8 cellular contexts compared by ENCODE assay signal in genomic region chr16:67277999-67278772, GRCh38. TPM values are rescaled to one million over a fixed set of nuclear protein-coding genes. Genes with fewer than 3 reads are reported as not detected.
A peak's percentile ranks its signal among the peaks of the same experiment; 100 is the strongest.
DNase-seq lines count a peak whose midpoint lies in the region; ATAC-seq and TF ChIP-seq lines count a peak whose summit lies in the region.

No MANE protein-coding gene starts in this region.

- CTCF ChIA-PET in activated CD8-positive, alpha-beta memory T cell treated with anti-CD3 and anti-CD28 coated beads, Interleukin-2, amount 10 ng/mL, durations not matched to agents 7 days and 5 days (lab: Charles Lee) = interaction anchor here (0.5 to 4.7 kb wide), 30 partner anchors 8 to 383 kb away, joined by 3 to 18 read pairs (median 4); partner anchors contain the start of genes E2F4, KCTD19, LRRC36 and ZDHHC1

- H3K27ac ChIP-seq in VCaP (peak overlapping the region; percentile 71; the same call in 1 of the 2 replicates), skin epidermis (peak overlapping the region in 20 of 21 experiments; percentile 12 to 94 (median 82))

- TF ChIP-seq CTCF in VCaP (conservative IDR thresholded peaks at IDR 0.05) (no peak), glutamatergic neuron (IDR thresholded peaks at IDR 0.05; ENCODE audit: partially characterized antibody, unreplicated experiment) (no peak)

- H3K36me3 Mint-ChIP-seq in activated CD8-positive, alpha-beta memory T cell treated with anti-CD3 and anti-CD28 coated beads, Interleukin-2, amount 10 ng/mL, durations not matched to agents 7 days and 5 days = peaks cover 9% of the 10 kb centered on the region
- peaks cover 5% of the 10 kb centered on the region for H3K36me3 Mint-ChIP-seq in glutamatergic neuron (ENCODE audit: unreplicated experiment)

- peak overlapping the region; percentile 80 for H3K4me3 Mint-ChIP-seq in activated CD8-positive, alpha-beta memory T cell treated with anti-CD3 and anti-CD28 coated beads, Interleukin-2, amount 10 ng/mL, durations not matched to agents 7 days and 5 days
- H3K4me3 Mint-ChIP-seq in glutamatergic neuron (ENCODE audit: unreplicated experiment) = peak overlapping the region; percentile 49

- H3K9me3 Mint-ChIP-seq in activated CD8-positive, alpha-beta memory T cell treated with anti-CD3 and anti-CD28 coated beads, Interleukin-2, amount 10 ng/mL, durations not matched to agents 7 days and 5 days (ENCODE audit: low read depth) = no peaks in the 10 kb centered on the region
- H3K9me3 Mint-ChIP-seq in glutamatergic neuron (ENCODE audit: unreplicated experiment) = peaks cover 6% of the 10 kb centered on the region

- DNase-seq in activated CD8-positive, alpha-beta memory T cell treated with anti-CD3 and anti-CD28 coated beads, Interleukin-2, amount 10 ng/mL, durations not matched to agents 7 days and 5 days = no peak
- DNase-seq in activated CD8-positive, alpha-beta memory T cell treated with anti-CD3 and anti-CD28 coated beads for 24 hours = no peak
- DNase-seq in glutamatergic neuron (no peak), middle frontal gyrus (ENCODE audit: extremely low spot score, low spot score) (no peak)

- no peaks in the 10 kb centered on the region for H3K27me3 Mint-ChIP-seq in activated CD8-positive, alpha-beta memory T cell treated with anti-CD3 and anti-CD28 coated beads, Interleukin-2, amount 10 ng/mL, durations not matched to agents 7 days and 5 days
- peaks cover 4% of the 10 kb centered on the region for H3K27me3 Mint-ChIP-seq in glutamatergic neuron (ENCODE audit: unreplicated experiment)

- H3K4me3 ChIP-seq in skin epidermis = peak overlapping the region; percentile 46 to 87 (median 59)

- peak overlapping the region; percentile 78 for H3K27ac Mint-ChIP-seq in activated CD8-positive, alpha-beta memory T cell treated with anti-CD3 and anti-CD28 coated beads, Interleukin-2, amount 10 ng/mL, durations not matched to agents 7 days and 5 days
- H3K27ac Mint-ChIP-seq in glutamatergic neuron (ENCODE audit: unreplicated experiment) = no peak overlapping the region

- ATAC-seq in activated CD8-positive, alpha-beta memory T cell treated with anti-CD3 and anti-CD28 coated beads, Interleukin-2, amount 10 ng/mL, durations not matched to agents 7 days and 5 days = no peak
- ATAC-seq in GM19395 (IDR thresholded peaks at IDR 0.05; ENCODE audit: unreplicated experiment) = no peak
- ATAC-seq in HG02678 (IDR thresholded peaks at IDR 0.05; ENCODE audit: unreplicated experiment) = no peak

- peaks cover 19% of the 10 kb centered on the region for H3K4me1 Mint-ChIP-seq in activated CD8-positive, alpha-beta memory T cell treated with anti-CD3 and anti-CD28 coated beads, Interleukin-2, amount 10 ng/mL, durations not matched to agents 7 days and 5 days
- H3K4me1 Mint-ChIP-seq in glutamatergic neuron (ENCODE audit: low read depth, unreplicated experiment) = no peaks in the 10 kb centered on the region

RNA-seq across cellular contexts. Expression of gene PLEKHG4, which starts 1.1 kb away (rescaled TPM):
- total RNA-seq in activated CD8-positive, alpha-beta memory T cell treated with anti-CD3 and anti-CD28 coated beads, Interleukin-2, amount 10 ng/mL, durations not matched to agents 7 days and 5 days = 10 to 100 TPM in 1 of 2 experiments, 1 to 10 TPM in 1; 7.7 to 12.8 TPM
- total RNA-seq in glutamatergic neuron (ENCODE audit: unreplicated experiment) = 3.4 TPM

RNA-seq across cellular contexts. Expression of gene SLC9A5, which starts 29.4 kb away (rescaled TPM):
- 1 to 10 TPM; 5.4 to 6.2 TPM for total RNA-seq in activated CD8-positive, alpha-beta memory T cell treated with anti-CD3 and anti-CD28 coated beads, Interleukin-2, amount 10 ng/mL, durations not matched to agents 7 days and 5 days
- 1.4 TPM for total RNA-seq in glutamatergic neuron (ENCODE audit: unreplicated experiment)

RNA-seq across cellular contexts. Expression of gene FHOD1, which starts 30.9 kb away (rescaled TPM):
- 100 to 1,000 TPM; 101 to 111 TPM for total RNA-seq in activated CD8-positive, alpha-beta memory T cell treated with anti-CD3 and anti-CD28 coated beads, Interleukin-2, amount 10 ng/mL, durations not matched to agents 7 days and 5 days
- 18.8 TPM for total RNA-seq in glutamatergic neuron (ENCODE audit: unreplicated experiment)

RNA-seq across cellular contexts. Expression of gene KCTD19, which starts 48.4 kb away (rescaled TPM):
- 1 to 10 TPM; 1.1 to 3.3 TPM for total RNA-seq in activated CD8-positive, alpha-beta memory T cell treated with anti-CD3 and anti-CD28 coated beads, Interleukin-2, amount 10 ng/mL, durations not matched to agents 7 days and 5 days
- total RNA-seq in glutamatergic neuron (ENCODE audit: unreplicated experiment) = 1.0 TPM

RNA-seq across cellular contexts. Expression of gene LRRC36, which starts 48.4 kb away (rescaled TPM):
- 1 to 10 TPM in 1 of 2 experiments, under 1 TPM in 1; 0.45 to 1.0 TPM for total RNA-seq in activated CD8-positive, alpha-beta memory T cell treated with anti-CD3 and anti-CD28 coated beads, Interleukin-2, amount 10 ng/mL, durations not matched to agents 7 days and 5 days
- total RNA-seq in glutamatergic neuron (ENCODE audit: unreplicated experiment) = not detected
